8 cellular contexts compared by ENCODE assay signal in genomic region chr12:92143280-92143679, GRCh38. TPM values are rescaled to one million over a fixed set of nuclear protein-coding genes. Genes with fewer than 3 reads are reported as not detected.
DNase-seq lines count a peak whose midpoint lies in the region; ATAC-seq and TF ChIP-seq lines count a peak whose summit lies in the region.

No MANE protein-coding gene starts in this region.

- no peaks in the 10 kb centered on the region for H3K27me3 Mint-ChIP-seq in activated naive CD4-positive, alpha-beta T cell treated with anti-CD3 and anti-CD28 coated beads, Interleukin-2, amount 50 U/mL, for 24 hours
- no peaks in the 10 kb centered on the region for H3K27me3 Mint-ChIP-seq in type B pancreatic cell

- H3K4me1 Mint-ChIP-seq in activated naive CD4-positive, alpha-beta T cell treated with anti-CD3 and anti-CD28 coated beads, Interleukin-2, amount 50 U/mL, for 24 hours: peaks cover 14% of the 10 kb centered on the region
- peaks cover 42% of the 10 kb centered on the region for H3K4me1 Mint-ChIP-seq in type B pancreatic cell (ENCODE audit: unreplicated experiment)

- peaks cover 67% of the 10 kb centered on the region for H3K36me3 Mint-ChIP-seq in activated naive CD4-positive, alpha-beta T cell treated with anti-CD3 and anti-CD28 coated beads, Interleukin-2, amount 50 U/mL, for 24 hours
- H3K36me3 Mint-ChIP-seq in type B pancreatic cell: peaks cover 53% of the 10 kb centered on the region

- peak overlapping the region; percentile 99 for H3K27ac ChIP-seq in lower lobe of right lung

- H3K27me3 ChIP-seq in lower lobe of right lung (ENCODE audit: low read depth): no peaks in the 10 kb centered on the region

- TF ChIP-seq CTCF in lower lobe of right lung (IDR thresholded peaks at IDR 0.05) (no peak), type B pancreatic cell (conservative IDR thresholded peaks at IDR 0.05) (no peak)

- ATAC-seq in lower lobe of right lung: no peak
- ATAC-seq in HG02885 (IDR thresholded peaks at IDR 0.05; ENCODE audit: poor library complexity, unreplicated experiment): no peak
- ATAC-seq in GM21360 (IDR thresholded peaks at IDR 0.05; ENCODE audit: unreplicated experiment): no peak
- no peak for ATAC-seq in HG02870 (IDR thresholded peaks at IDR 0.05; ENCODE audit: unreplicated experiment)

- peaks cover 22% of the 10 kb centered on the region for H3K36me3 ChIP-seq in lower lobe of right lung

- no peaks in the 10 kb centered on the region for H3K9me3 Mint-ChIP-seq in activated naive CD4-positive, alpha-beta T cell treated with anti-CD3 and anti-CD28 coated beads, Interleukin-2, amount 50 U/mL, for 24 hours
- no peaks in the 10 kb centered on the region for H3K9me3 Mint-ChIP-seq in type B pancreatic cell

- H3K9me3 ChIP-seq in lower lobe of right lung: no peaks in the 10 kb centered on the region

- peak overlapping the region; percentile 87 for H3K4me3 ChIP-seq in lower lobe of right lung

- peaks cover 11% of the 10 kb centered on the region for H3K4me1 ChIP-seq in lower lobe of right lung

- intact Hi-C loops in lower lobe of right lung (cut with DNase I): no loop called here

- H3K27ac Mint-ChIP-seq in activated naive CD4-positive, alpha-beta T cell treated with anti-CD3 and anti-CD28 coated beads, Interleukin-2, amount 50 U/mL, for 24 hours: peak overlapping the region; percentile 99
- H3K27ac Mint-ChIP-seq in type B pancreatic cell: peak overlapping the region; percentile 97

- no peak for DNase-seq in activated naive CD4-positive, alpha-beta T cell treated with anti-CD3 and anti-CD28 coated beads, Interleukin-2, amount 50 U/mL, for 16 hours
- peak; percentile 12 for DNase-seq in astrocyte of the hippocampus (ENCODE audit: low read depth, low spot score)
- no peak for DNase-seq in lower lobe of right lung
- no peak for DNase-seq in type B pancreatic cell (ENCODE audit: extremely low spot score, unreplicated experiment)

- peak overlapping the region; percentile 97 for H3K4me3 Mint-ChIP-seq in activated naive CD4-positive, alpha-beta T cell treated with anti-CD3 and anti-CD28 coated beads, Interleukin-2, amount 50 U/mL, for 24 hours
- H3K4me3 Mint-ChIP-seq in type B pancreatic cell: peak overlapping the region; percentile 97

RNA-seq across cellular contexts. Expression of gene BTG1, which starts 2.4 kb away (rescaled TPM):
- total RNA-seq in lower lobe of right lung (159 TPM), type B pancreatic cell (ENCODE audit: low replicate concordance) (111 and 116 TPM in 2 replicates)
